10 cellular contexts compared by ENCODE assay signal in the genomic region with DNA sequence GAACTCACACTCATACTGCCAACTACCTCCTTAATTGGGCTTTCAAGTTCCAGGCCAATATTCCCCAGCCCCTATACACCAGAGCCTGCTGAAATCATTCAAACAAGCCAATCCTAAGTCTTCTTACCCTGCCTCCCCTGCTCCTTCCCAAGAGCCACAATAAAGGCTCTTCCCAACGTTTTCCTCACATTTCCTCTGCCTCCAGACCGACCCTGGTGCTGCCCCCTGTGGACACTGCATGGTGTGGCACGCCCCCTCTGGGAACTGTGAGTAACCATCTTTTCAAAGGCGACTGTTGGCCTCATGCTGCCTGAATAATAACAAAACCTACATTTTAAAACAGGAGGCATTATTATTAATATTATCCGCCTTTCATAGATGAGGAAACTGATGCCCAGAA.
DNase-seq lines count a peak whose midpoint lies in the region; ATAC-seq and TF ChIP-seq lines count a peak whose summit lies in the region.
"Had no signal": no experiment of that assay in that cellular context is flagged by ENCODE, and none has a peak within 500 bp of the region (broad histone marks: within the 10 kb centered on the region; RNA-seq: fewer than 3 reads in every experiment).

No MANE protein-coding gene starts in this region.

- intact Hi-C loops in activated T-helper 2 cell treated with anti-CD3 and anti-CD28 coated beads, Interferon-gamma antibody, Interleukin-2, Interleukin-4, amounts not matched to agents 10 μg/mL and 5 μg/mL and 100 μg/mL, durations not matched to agents 14 hours and 24 hours and 36 hours (cut with micrococcal nuclease): no loop called here

- H3K79me2 ChIP-seq in GM23248 (ENCODE audit: insufficient read depth): no peaks in the 10 kb centered on the region

- H4K20me1 ChIP-seq in GM23248 (ENCODE audit: insufficient read depth): no peaks in the 10 kb centered on the region

- no peak overlapping the region for H3K4me2 ChIP-seq in GM23248 (ENCODE audit: unreplicated experiment)

- H3K9ac ChIP-seq in GM23248: no peak overlapping the region

- H3F3A ChIP-seq in GM23248 (ENCODE audit: insufficient read depth): no peaks in the 10 kb centered on the region

- H3K27ac Mint-ChIP-seq in activated T-helper 2 cell treated with anti-CD3 and anti-CD28 coated beads, Interferon-gamma antibody, Interleukin-2, Interleukin-4, amounts not matched to agents 10 μg/mL and 5 μg/mL and 100 μg/mL, durations not matched to agents 14 hours and 24 hours and 36 hours: no peak overlapping the region

- H3K36me3 Mint-ChIP-seq in activated T-helper 2 cell treated with anti-CD3 and anti-CD28 coated beads, Interferon-gamma antibody, Interleukin-2, Interleukin-4, amounts not matched to agents 10 μg/mL and 5 μg/mL and 100 μg/mL, durations not matched to agents 14 hours and 24 hours and 36 hours (ENCODE audit: low read depth): no peaks in the 10 kb centered on the region

- H2AFZ ChIP-seq in GM23248: no peak overlapping the region

- no peaks in the 10 kb centered on the region for H3K9me2 ChIP-seq in GM23248 (ENCODE audit: insufficient read depth)

- no peak overlapping the region for H3K4me3 ChIP-seq in GM23248

- H3K9me3 Mint-ChIP-seq in activated T-helper 2 cell treated with anti-CD3 and anti-CD28 coated beads, Interferon-gamma antibody, Interleukin-2, Interleukin-4, amounts not matched to agents 10 μg/mL and 5 μg/mL and 100 μg/mL, durations not matched to agents 14 hours and 24 hours and 36 hours: peaks cover 13% of the 10 kb centered on the region

- peak; percentile 9; the same call in 1 of the 2 replicates for TF ChIP-seq CTCF in AG09319 (IDR thresholded peaks at IDR 0.05; ENCODE audit: low read depth, low read length)
- peak; percentile 64 for TF ChIP-seq CTCF in VCaP (conservative IDR thresholded peaks at IDR 0.05)
- no peak for TF ChIP-seq CTCF in GM13977 (IDR thresholded peaks at IDR 0.05; ENCODE audit: extremely low read depth, insufficient read depth, missing control alignments)

- no peaks in the 10 kb centered on the region for H3K9me3 ChIP-seq in GM23248 (ENCODE audit: low read depth)

- H3K4me1 Mint-ChIP-seq in activated T-helper 2 cell treated with anti-CD3 and anti-CD28 coated beads, Interferon-gamma antibody, Interleukin-2, Interleukin-4, amounts not matched to agents 10 μg/mL and 5 μg/mL and 100 μg/mL, durations not matched to agents 14 hours and 24 hours and 36 hours (ENCODE audit: low read depth): no peaks in the 10 kb centered on the region

- in situ Hi-C loops in GM23248 (cut with MboI) (no loop called here), GM13977 (cut with MboI; ENCODE audit: low pct_unique_long_range_greater_than_20kb, low sequenced_read_pairs, unreplicated experiment) (no loop called here)

- no peaks in the 10 kb centered on the region for H3K36me3 ChIP-seq in GM23248 (ENCODE audit: low read depth)

- no peak for DNase-seq in AG09319 (ENCODE audit: extremely low read depth, low read depth)
- peak; percentile 22 for DNase-seq in GM23248
- DNase-seq in left kidney (ENCODE audit: low read depth, low spot score): peak; percentile 45
- no peak for DNase-seq in glomerular visceral epithelial cell (ENCODE audit: extremely low spot score)
- DNase-seq in activated T-helper 2 cell treated with anti-CD3 and anti-CD28 coated beads, Interferon-gamma antibody, Interleukin-2, Interleukin-4, amounts not matched to agents 10 μg/mL and 5 μg/mL and 100 μg/mL, durations not matched to agents 14 hours and 24 hours and 36 hours (ENCODE audit: low spot score): no peak
- DNase-seq in GM13977 (ENCODE audit: low spot score): no peak
- DNase-seq: kidney, SW 1271 had no signal

- no peaks in the 10 kb centered on the region for H3K27me3 ChIP-seq in GM23248 (replicated peaks; ENCODE audit: insufficient read depth)

- no peak overlapping the region for H3K4me3 Mint-ChIP-seq in activated T-helper 2 cell treated with anti-CD3 and anti-CD28 coated beads, Interferon-gamma antibody, Interleukin-2, Interleukin-4, amounts not matched to agents 10 μg/mL and 5 μg/mL and 100 μg/mL, durations not matched to agents 14 hours and 24 hours and 36 hours (ENCODE audit: low read depth)

- H3K27me3 Mint-ChIP-seq in activated T-helper 2 cell treated with anti-CD3 and anti-CD28 coated beads, Interferon-gamma antibody, Interleukin-2, Interleukin-4, amounts not matched to agents 10 μg/mL and 5 μg/mL and 100 μg/mL, durations not matched to agents 14 hours and 24 hours and 36 hours (ENCODE audit: low read depth): no peaks in the 10 kb centered on the region

- no peak for ATAC-seq in GM19463 (IDR thresholded peaks at IDR 0.05; ENCODE audit: unreplicated experiment)

- no peaks in the 10 kb centered on the region for H3K4me1 ChIP-seq in GM23248 (ENCODE audit: insufficient read depth)

- H3K27ac ChIP-seq in GM23248 (no peak overlapping the region), VCaP (no peak overlapping the region)

- 19 to 21% methylated on average over 5 of the region's 5 CpGs for WGBS in GM23248 (ENCODE audit: low coverage in 1 of 2, low lambda C conversion rate in 2 of 2, missing lambda C conversion rate in 2 of 2), 2 experiments

Comparison
In these comparisons a context has a peak if more than half of its experiments do, and no peak if none do; other contexts are left out.
1. DNase-seq: peak in GM23248 (single experiment) and left kidney (single experiment); none in AG09319 (single experiment), glomerular visceral epithelial cell (single experiment), activated T-helper 2 cell treated with anti-CD3 and anti-CD28 coated beads, Interferon-gamma antibody, Interleukin-2, Interleukin-4, amounts not matched to agents 10 μg/mL and 5 μg/mL and 100 μg/mL, durations not matched to agents 14 hours and 24 hours and 36 hours (single experiment) and GM13977 (single experiment).